8 cellular contexts compared by ENCODE assay signal in genomic region chr1:206612129-206612876, GRCh38. TPM values are rescaled to one million over a fixed set of nuclear protein-coding genes. Genes with fewer than 3 reads are reported as not detected.
A peak's percentile ranks its signal among the peaks of the same experiment; 100 is the strongest.
DNase-seq lines count a peak whose midpoint lies in the region; ATAC-seq, FAIRE-seq and TF ChIP-seq lines count a peak whose summit lies in the region.

Gene EIF2D, minus strand, starts transcription at chr1:206612465. Its CDS starts 123 bp downstream, at chr1:206612342.

- peaks cover 35% of the 10 kb centered on the region for H3K36me3 Mint-ChIP-seq in activated T-helper 2 cell treated with anti-CD3 and anti-CD28 coated beads, Interferon-gamma antibody, Interleukin-2, Interleukin-4, amounts not matched to agents 10 μg/mL and 5 μg/mL and 100 μg/mL, durations not matched to agents 14 hours and 24 hours and 36 hours (ENCODE audit: low read depth)
- H3K36me3 Mint-ChIP-seq in natural killer cell treated with Interleukin-12 subunit alpha and Interleukin-12 subunit beta and Interleukin-15 and Interleukin-18, amount 100 ng/mL, for 72 hours = peaks cover 16% of the 10 kb centered on the region

- H3K27me3 Mint-ChIP-seq in activated T-helper 2 cell treated with anti-CD3 and anti-CD28 coated beads, Interferon-gamma antibody, Interleukin-2, Interleukin-4, amounts not matched to agents 10 μg/mL and 5 μg/mL and 100 μg/mL, durations not matched to agents 14 hours and 24 hours and 36 hours (ENCODE audit: low read depth) = peaks cover 7% of the 10 kb centered on the region
- no peaks in the 10 kb centered on the region for H3K27me3 Mint-ChIP-seq in natural killer cell treated with Interleukin-12 subunit alpha and Interleukin-12 subunit beta and Interleukin-15 and Interleukin-18, amount 100 ng/mL, for 72 hours

- intact Hi-C loops in activated T-helper 2 cell treated with anti-CD3 and anti-CD28 coated beads, Interferon-gamma antibody, Interleukin-2, Interleukin-4, amounts not matched to agents 10 μg/mL and 5 μg/mL and 100 μg/mL, durations not matched to agents 14 hours and 24 hours and 36 hours (cut with micrococcal nuclease) = loop anchor here (1.0 kb wide), 2 partner anchors 23 to 72 kb away; partner anchors contain the start of genes DYRK3 and MAPKAPK2

- peak within 1 kb of the TSS; percentile 77 for H3K4me3 ChIP-seq in fibroblast of mammary gland (ENCODE audit: control insufficient read depth, low read depth, low read length)

- H3K4me3 Mint-ChIP-seq in activated T-helper 2 cell treated with anti-CD3 and anti-CD28 coated beads, Interferon-gamma antibody, Interleukin-2, Interleukin-4, amounts not matched to agents 10 μg/mL and 5 μg/mL and 100 μg/mL, durations not matched to agents 14 hours and 24 hours and 36 hours (ENCODE audit: low read depth) = peak within 1 kb of the TSS; percentile 92
- H3K4me3 Mint-ChIP-seq in natural killer cell treated with Interleukin-12 subunit alpha and Interleukin-12 subunit beta and Interleukin-15 and Interleukin-18, amount 100 ng/mL, for 72 hours = peak within 1 kb of the TSS; percentile 100

- peak within 1 kb of the TSS; percentile 84 for H3K27ac Mint-ChIP-seq in activated T-helper 2 cell treated with anti-CD3 and anti-CD28 coated beads, Interferon-gamma antibody, Interleukin-2, Interleukin-4, amounts not matched to agents 10 μg/mL and 5 μg/mL and 100 μg/mL, durations not matched to agents 14 hours and 24 hours and 36 hours
- H3K27ac Mint-ChIP-seq in natural killer cell treated with Interleukin-12 subunit alpha and Interleukin-12 subunit beta and Interleukin-15 and Interleukin-18, amount 100 ng/mL, for 72 hours = peak within 1 kb of the TSS; percentile 96 to 98

- peak; percentile 98 for DNase-seq in ELF-1 (ENCODE audit: low read depth, low spot score)
- peak; percentile 95 for DNase-seq in H54 (ENCODE audit: insufficient read length, low spot score)
- DNase-seq in M059J (ENCODE audit: low read depth) = peak; percentile 89
- peak; percentile 91 for DNase-seq in activated T-helper 2 cell treated with anti-CD3 and anti-CD28 coated beads, Interferon-gamma antibody, Interleukin-2, Interleukin-4, amounts not matched to agents 10 μg/mL and 5 μg/mL and 100 μg/mL, durations not matched to agents 14 hours and 24 hours and 36 hours (ENCODE audit: low spot score)
- peak; percentile 89 for DNase-seq in fibroblast of mammary gland (ENCODE audit: low read depth)
- DNase-seq in natural killer cell treated with Interleukin-12 subunit alpha and Interleukin-12 subunit beta and Interleukin-15 and Interleukin-18, amount 100 ng/mL, for 72 hours (ENCODE audit: low spot score) = peak; percentile 96
- DNase-seq in stimulated activated naive CD4-positive, alpha-beta T cell treated with Interleukin-2 at 50 U/mL for 16 hours (lab: John Stamatoyannopoulos, UW) = peak; percentile 90

- H3K4me1 Mint-ChIP-seq in activated T-helper 2 cell treated with anti-CD3 and anti-CD28 coated beads, Interferon-gamma antibody, Interleukin-2, Interleukin-4, amounts not matched to agents 10 μg/mL and 5 μg/mL and 100 μg/mL, durations not matched to agents 14 hours and 24 hours and 36 hours (ENCODE audit: low read depth) = peaks cover 30% of the 10 kb centered on the region
- H3K4me1 Mint-ChIP-seq in natural killer cell treated with Interleukin-12 subunit alpha and Interleukin-12 subunit beta and Interleukin-15 and Interleukin-18, amount 100 ng/mL, for 72 hours (ENCODE audit: low read depth in 2 of 2) = peaks cover 38% of the 10 kb centered on the region in 2 donors

- peak; percentile 96 to 98 for ATAC-seq in natural killer cell treated with Interleukin-12 subunit alpha and Interleukin-12 subunit beta and Interleukin-15 and Interleukin-18, amount 100 ng/mL, for 72 hours

- no peak for FAIRE-seq in H54 (lab: Jason Lieb, UNC)

- peak; percentile 67 for TF ChIP-seq CTCF in fibroblast of mammary gland (conservative IDR thresholded peaks at IDR 0.05; ENCODE audit: control insufficient read depth, insufficient read depth, low read depth, low read length)

- no peaks in the 10 kb centered on the region for H3K9me3 Mint-ChIP-seq in activated T-helper 2 cell treated with anti-CD3 and anti-CD28 coated beads, Interferon-gamma antibody, Interleukin-2, Interleukin-4, amounts not matched to agents 10 μg/mL and 5 μg/mL and 100 μg/mL, durations not matched to agents 14 hours and 24 hours and 36 hours
- H3K9me3 Mint-ChIP-seq in natural killer cell treated with Interleukin-12 subunit alpha and Interleukin-12 subunit beta and Interleukin-15 and Interleukin-18, amount 100 ng/mL, for 72 hours = no peaks in the 10 kb centered on the region

- TF ChIP-seq POLR2A in H54 (IDR thresholded peaks at IDR 0.05; ENCODE audit: low read depth, low read length) = peak; percentile 90
- peak; percentile 94 for TF ChIP-seq POLR2A in Raji (IDR thresholded peaks at IDR 0.05; ENCODE audit: insufficient read depth, low read depth, low read length)

RNA-seq across cellular contexts. Expression of gene EIF2D, which starts in this region (rescaled TPM):
- 34.7 and 39.0 TPM in 2 replicates for total RNA-seq in M059J (2014; rRNA removed; shearing (Covaris generic))
- 72.7 and 73.3 TPM in 2 replicates for total RNA-seq in activated T-helper 2 cell treated with anti-CD3 and anti-CD28 coated beads, Interferon-gamma antibody, Interleukin-2, Interleukin-4, amounts not matched to agents 10 μg/mL and 5 μg/mL and 100 μg/mL, durations not matched to agents 14 hours and 24 hours and 36 hours
- total RNA-seq in natural killer cell treated with Interleukin-12 subunit alpha and Interleukin-12 subunit beta and Interleukin-15 and Interleukin-18, amount 100 ng/mL, for 72 hours = 10 to 100 TPM; 49.1 to 91.5 TPM

Comparison
In these comparisons a context has a peak if more than half of its experiments do, and no peak if none do; other contexts are left out.
1. Peak in every context shown above with its lines: DNase-seq, ATAC-seq and H3K4me3 ChIP-seq.